ENCODE assay signal across 1 cellular context in the genomic region with DNA sequence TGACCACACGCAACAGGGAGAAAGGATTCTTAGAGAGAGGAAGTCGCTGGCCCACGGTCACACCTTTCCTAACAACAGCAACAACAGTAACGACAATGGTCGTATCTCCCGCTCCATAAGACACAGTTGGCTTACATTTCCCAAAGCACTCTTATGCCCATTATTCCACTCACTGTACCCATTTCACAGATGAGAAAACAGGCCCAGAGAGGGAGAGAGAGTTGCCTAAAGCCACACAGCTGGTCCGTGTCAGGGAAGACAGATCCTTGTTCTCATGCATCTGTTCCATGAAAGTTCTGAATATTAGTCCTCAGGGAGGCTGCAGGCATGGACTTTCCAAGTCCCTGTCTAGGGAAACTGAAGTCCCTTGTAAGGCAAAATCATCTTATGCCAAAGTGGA.
TF ChIP-seq lines count a peak whose summit lies in the region.

No MANE protein-coding gene starts in this region.

TF ChIP-seq in neural cell, 6 proteins besides CTCF, POLR2A, EP300 and RAD21 (continued from another document):
- TF ChIP-seq, protein P1, sequence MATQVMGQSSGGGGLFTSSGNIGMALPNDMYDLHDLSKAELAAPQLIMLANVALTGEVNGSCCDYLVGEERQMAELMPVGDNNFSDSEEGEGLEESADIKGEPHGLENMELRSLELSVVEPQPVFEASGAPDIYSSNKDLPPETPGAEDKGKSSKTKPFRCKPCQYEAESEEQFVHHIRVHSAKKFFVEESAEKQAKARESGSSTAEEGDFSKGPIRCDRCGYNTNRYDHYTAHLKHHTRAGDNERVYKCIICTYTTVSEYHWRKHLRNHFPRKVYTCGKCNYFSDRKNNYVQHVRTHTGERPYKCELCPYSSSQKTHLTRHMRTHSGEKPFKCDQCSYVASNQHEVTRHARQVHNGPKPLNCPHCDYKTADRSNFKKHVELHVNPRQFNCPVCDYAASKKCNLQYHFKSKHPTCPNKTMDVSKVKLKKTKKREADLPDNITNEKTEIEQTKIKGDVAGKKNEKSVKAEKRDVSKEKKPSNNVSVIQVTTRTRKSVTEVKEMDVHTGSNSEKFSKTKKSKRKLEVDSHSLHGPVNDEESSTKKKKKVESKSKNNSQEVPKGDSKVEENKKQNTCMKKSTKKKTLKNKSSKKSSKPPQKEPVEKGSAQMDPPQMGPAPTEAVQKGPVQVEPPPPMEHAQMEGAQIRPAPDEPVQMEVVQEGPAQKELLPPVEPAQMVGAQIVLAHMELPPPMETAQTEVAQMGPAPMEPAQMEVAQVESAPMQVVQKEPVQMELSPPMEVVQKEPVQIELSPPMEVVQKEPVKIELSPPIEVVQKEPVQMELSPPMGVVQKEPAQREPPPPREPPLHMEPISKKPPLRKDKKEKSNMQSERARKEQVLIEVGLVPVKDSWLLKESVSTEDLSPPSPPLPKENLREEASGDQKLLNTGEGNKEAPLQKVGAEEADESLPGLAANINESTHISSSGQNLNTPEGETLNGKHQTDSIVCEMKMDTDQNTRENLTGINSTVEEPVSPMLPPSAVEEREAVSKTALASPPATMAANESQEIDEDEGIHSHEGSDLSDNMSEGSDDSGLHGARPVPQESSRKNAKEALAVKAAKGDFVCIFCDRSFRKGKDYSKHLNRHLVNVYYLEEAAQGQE (IDR thresholded peaks at IDR 0.05; ENCODE audit: borderline replicate concordance), result no peak
- TF ChIP-seq TAF1 (IDR thresholded peaks at IDR 0.05; ENCODE audit: low read depth) (no peak), MXI1 (conservative IDR thresholded peaks at IDR 0.05; ENCODE audit: poor library complexity, severe bottlenecking) (no peak)
